1 cellular context compared by ENCODE assay signal in genomic region chr3:176920806-176921205, GRCh38.
TF ChIP-seq lines count a peak whose summit lies in the region.

No MANE protein-coding gene starts in this region.

TF ChIP-seq in HepG2, 621 proteins besides CTCF, POLR2A, EP300 and RAD21 (continued from another document and continues in another):
- TF ChIP-seq SIN3A (IDR thresholded peaks at IDR 0.05; ENCODE audit: borderline replicate concordance, low read depth, low read length): no peak
- TF ChIP-seq, protein P1, sequence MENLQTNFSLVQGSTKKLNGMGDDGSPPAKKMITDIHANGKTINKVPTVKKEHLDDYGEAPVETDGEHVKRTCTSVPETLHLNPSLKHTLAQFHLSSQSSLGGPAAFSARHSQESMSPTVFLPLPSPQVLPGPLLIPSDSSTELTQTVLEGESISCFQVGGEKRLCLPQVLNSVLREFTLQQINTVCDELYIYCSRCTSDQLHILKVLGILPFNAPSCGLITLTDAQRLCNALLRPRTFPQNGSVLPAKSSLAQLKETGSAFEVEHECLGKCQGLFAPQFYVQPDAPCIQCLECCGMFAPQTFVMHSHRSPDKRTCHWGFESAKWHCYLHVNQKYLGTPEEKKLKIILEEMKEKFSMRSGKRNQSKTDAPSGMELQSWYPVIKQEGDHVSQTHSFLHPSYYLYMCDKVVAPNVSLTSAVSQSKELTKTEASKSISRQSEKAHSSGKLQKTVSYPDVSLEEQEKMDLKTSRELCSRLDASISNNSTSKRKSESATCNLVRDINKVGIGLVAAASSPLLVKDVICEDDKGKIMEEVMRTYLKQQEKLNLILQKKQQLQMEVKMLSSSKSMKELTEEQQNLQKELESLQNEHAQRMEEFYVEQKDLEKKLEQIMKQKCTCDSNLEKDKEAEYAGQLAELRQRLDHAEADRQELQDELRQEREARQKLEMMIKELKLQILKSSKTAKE (CRISPR knock-in tag; IDR thresholded peaks at IDR 0.05; ENCODE audit: borderline replicate concordance): no peak
- TF ChIP-seq, protein P2, sequence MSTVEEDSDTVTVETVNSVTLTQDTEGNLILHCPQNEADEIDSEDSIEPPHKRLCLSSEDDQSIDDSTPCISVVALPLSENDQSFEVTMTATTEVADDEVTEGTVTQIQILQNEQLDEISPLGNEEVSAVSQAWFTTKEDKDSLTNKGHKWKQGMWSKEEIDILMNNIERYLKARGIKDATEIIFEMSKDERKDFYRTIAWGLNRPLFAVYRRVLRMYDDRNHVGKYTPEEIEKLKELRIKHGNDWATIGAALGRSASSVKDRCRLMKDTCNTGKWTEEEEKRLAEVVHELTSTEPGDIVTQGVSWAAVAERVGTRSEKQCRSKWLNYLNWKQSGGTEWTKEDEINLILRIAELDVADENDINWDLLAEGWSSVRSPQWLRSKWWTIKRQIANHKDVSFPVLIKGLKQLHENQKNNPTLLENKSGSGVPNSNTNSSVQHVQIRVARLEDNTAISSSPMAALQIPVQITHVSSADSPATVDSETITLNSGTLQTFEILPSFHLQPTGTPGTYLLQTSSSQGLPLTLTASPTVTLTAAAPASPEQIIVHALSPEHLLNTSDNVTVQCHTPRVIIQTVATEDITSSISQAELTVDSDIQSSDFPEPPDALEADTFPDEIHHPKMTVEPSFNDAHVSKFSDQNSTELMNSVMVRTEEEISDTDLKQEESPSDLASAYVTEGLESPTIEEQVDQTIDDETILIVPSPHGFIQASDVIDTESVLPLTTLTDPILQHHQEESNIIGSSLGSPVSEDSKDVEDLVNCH (CRISPR knock-in tag; IDR thresholded peaks at IDR 0.05): no peak
- TF ChIP-seq GABPA (IDR thresholded peaks at IDR 0.05; ENCODE audit: low read depth, low read length): no peak
- TF ChIP-seq GABPA (CRISPR knock-in tag; IDR thresholded peaks at IDR 0.05; ENCODE audit: low read depth): peak; percentile 27; the same call in 1 of the 2 replicates
- TF ChIP-seq POGZ (CRISPR knock-in tag; IDR thresholded peaks at IDR 0.05): peak; percentile 19; the same call in 1 of the 2 replicates
- no peak for TF ChIP-seq REXO4 (CRISPR knock-in tag; IDR thresholded peaks at IDR 0.05; ENCODE audit: borderline replicate concordance)
- 0 out of 2 replicates have a peak, but pooled peaks have one; percentile 13 for TF ChIP-seq GATAD2A (CRISPR knock-in tag; IDR thresholded peaks at IDR 0.05)
- TF ChIP-seq, protein P3, sequence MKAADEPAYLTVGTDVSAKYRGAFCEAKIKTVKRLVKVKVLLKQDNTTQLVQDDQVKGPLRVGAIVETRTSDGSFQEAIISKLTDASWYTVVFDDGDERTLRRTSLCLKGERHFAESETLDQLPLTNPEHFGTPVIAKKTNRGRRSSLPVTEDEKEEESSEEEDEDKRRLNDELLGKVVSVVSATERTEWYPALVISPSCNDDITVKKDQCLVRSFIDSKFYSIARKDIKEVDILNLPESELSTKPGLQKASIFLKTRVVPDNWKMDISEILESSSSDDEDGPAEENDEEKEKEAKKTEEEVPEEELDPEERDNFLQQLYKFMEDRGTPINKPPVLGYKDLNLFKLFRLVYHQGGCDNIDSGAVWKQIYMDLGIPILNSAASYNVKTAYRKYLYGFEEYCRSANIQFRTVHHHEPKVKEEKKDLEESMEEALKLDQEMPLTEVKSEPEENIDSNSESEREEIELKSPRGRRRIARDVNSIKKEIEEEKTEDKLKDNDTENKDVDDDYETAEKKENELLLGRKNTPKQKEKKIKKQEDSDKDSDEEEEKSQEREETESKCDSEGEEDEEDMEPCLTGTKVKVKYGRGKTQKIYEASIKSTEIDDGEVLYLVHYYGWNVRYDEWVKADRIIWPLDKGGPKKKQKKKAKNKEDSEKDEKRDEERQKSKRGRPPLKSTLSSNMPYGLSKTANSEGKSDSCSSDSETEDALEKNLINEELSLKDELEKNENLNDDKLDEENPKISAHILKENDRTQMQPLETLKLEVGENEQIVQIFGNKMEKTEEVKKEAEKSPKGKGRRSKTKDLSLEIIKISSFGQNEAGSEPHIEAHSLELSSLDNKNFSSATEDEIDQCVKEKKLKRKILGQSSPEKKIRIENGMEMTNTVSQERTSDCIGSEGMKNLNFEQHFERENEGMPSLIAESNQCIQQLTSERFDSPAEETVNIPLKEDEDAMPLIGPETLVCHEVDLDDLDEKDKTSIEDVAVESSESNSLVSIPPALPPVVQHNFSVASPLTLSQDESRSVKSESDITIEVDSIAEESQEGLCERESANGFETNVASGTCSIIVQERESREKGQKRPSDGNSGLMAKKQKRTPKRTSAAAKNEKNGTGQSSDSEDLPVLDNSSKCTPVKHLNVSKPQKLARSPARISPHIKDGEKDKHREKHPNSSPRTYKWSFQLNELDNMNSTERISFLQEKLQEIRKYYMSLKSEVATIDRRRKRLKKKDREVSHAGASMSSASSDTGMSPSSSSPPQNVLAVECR (CRISPR knock-in tag; IDR thresholded peaks at IDR 0.05; ENCODE audit: borderline replicate concordance): no peak
- TF ChIP-seq KMT2B (CRISPR knock-in tag; IDR thresholded peaks at IDR 0.05): no peak
- TF ChIP-seq ADNP (CRISPR knock-in tag; IDR thresholded peaks at IDR 0.05): no peak
- TF ChIP-seq, protein P4, sequence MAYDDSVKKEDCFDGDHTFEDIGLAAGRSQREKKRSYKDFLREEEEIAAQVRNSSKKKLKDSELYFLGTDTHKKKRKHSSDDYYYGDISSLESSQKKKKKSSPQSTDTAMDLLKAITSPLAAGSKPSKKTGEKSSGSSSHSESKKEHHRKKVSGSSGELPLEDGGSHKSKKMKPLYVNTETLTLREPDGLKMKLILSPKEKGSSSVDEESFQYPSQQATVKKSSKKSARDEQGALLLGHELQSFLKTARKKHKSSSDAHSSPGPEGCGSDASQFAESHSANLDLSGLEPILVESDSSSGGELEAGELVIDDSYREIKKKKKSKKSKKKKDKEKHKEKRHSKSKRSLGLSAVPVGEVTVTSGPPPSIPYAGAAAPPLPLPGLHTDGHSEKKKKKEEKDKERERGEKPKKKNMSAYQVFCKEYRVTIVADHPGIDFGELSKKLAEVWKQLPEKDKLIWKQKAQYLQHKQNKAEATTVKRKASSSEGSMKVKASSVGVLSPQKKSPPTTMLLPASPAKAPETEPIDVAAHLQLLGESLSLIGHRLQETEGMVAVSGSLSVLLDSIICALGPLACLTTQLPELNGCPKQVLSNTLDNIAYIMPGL (CRISPR knock-in tag; IDR thresholded peaks at IDR 0.05; ENCODE audit: borderline replicate concordance in 1 of 2, low read depth in 1 of 2): no peak
- no peak for TF ChIP-seq MTA3 (CRISPR knock-in tag; IDR thresholded peaks at IDR 0.05)
- no peak for TF ChIP-seq MEIS1 (CRISPR knock-in tag; IDR thresholded peaks at IDR 0.05; ENCODE audit: borderline replicate concordance)
- no peak for TF ChIP-seq NPAS2 (CRISPR knock-in tag; IDR thresholded peaks at IDR 0.05; ENCODE audit: borderline replicate concordance)
- no peak for TF ChIP-seq HNRNPLL (IDR thresholded peaks at IDR 0.05; ENCODE audit: low read depth, low read length, poor library complexity, severe bottlenecking)
- TF ChIP-seq ZNF564 (CRISPR knock-in tag; IDR thresholded peaks at IDR 0.05): no peak
- TF ChIP-seq JUND (CRISPR knock-in tag; IDR thresholded peaks at IDR 0.05): no peak
- TF ChIP-seq SRY (CRISPR knock-in tag; IDR thresholded peaks at IDR 0.05): no peak
- 0 out of 2 replicates have a peak, but pooled peaks have one; percentile 34 for TF ChIP-seq MEIS2 (CRISPR knock-in tag; IDR thresholded peaks at IDR 0.05)
- no peak for TF ChIP-seq IRF1 (CRISPR knock-in tag; IDR thresholded peaks at IDR 0.05; ENCODE audit: low read depth)
- no peak for TF ChIP-seq ASH2L (IDR thresholded peaks at IDR 0.05; ENCODE audit: insufficient read length, low read depth, low read length)
- no peak for TF ChIP-seq TBX3 (IDR thresholded peaks at IDR 0.05; ENCODE audit: borderline replicate concordance)
- no peak for TF ChIP-seq HMGXB3 (CRISPR knock-in tag; IDR thresholded peaks at IDR 0.05; ENCODE audit: borderline replicate concordance)
- TF ChIP-seq TCF12 (IDR thresholded peaks at IDR 0.05): no peak
- TF ChIP-seq TCF12 (CRISPR knock-in tag; IDR thresholded peaks at IDR 0.05): no peak
- TF ChIP-seq STAT6 (CRISPR knock-in tag; IDR thresholded peaks at IDR 0.05; ENCODE audit: borderline replicate concordance): no peak
- TF ChIP-seq ZNF343 (CRISPR knock-in tag; IDR thresholded peaks at IDR 0.05): no peak
- no peak for TF ChIP-seq ZNF761 (CRISPR knock-in tag; conservative IDR thresholded peaks at IDR 0.05)
- TF ChIP-seq, protein P5, sequence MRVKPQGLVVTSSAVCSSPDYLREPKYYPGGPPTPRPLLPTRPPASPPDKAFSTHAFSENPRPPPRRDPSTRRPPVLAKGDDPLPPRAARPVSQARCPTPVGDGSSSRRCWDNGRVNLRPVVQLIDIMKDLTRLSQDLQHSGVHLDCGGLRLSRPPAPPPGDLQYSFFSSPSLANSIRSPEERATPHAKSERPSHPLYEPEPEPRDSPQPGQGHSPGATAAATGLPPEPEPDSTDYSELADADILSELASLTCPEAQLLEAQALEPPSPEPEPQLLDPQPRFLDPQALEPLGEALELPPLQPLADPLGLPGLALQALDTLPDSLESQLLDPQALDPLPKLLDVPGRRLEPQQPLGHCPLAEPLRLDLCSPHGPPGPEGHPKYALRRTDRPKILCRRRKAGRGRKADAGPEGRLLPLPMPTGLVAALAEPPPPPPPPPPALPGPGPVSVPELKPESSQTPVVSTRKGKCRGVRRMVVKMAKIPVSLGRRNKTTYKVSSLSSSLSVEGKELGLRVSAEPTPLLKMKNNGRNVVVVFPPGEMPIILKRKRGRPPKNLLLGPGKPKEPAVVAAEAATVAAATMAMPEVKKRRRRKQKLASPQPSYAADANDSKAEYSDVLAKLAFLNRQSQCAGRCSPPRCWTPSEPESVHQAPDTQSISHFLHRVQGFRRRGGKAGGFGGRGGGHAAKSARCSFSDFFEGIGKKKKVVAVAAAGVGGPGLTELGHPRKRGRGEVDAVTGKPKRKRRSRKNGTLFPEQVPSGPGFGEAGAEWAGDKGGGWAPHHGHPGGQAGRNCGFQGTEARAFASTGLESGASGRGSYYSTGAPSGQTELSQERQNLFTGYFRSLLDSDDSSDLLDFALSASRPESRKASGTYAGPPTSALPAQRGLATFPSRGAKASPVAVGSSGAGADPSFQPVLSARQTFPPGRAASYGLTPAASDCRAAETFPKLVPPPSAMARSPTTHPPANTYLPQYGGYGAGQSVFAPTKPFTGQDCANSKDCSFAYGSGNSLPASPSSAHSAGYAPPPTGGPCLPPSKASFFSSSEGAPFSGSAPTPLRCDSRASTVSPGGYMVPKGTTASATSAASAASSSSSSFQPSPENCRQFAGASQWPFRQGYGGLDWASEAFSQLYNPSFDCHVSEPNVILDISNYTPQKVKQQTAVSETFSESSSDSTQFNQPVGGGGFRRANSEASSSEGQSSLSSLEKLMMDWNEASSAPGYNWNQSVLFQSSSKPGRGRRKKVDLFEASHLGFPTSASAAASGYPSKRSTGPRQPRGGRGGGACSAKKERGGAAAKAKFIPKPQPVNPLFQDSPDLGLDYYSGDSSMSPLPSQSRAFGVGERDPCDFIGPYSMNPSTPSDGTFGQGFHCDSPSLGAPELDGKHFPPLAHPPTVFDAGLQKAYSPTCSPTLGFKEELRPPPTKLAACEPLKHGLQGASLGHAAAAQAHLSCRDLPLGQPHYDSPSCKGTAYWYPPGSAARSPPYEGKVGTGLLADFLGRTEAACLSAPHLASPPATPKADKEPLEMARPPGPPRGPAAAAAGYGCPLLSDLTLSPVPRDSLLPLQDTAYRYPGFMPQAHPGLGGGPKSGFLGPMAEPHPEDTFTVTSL (CRISPR knock-in tag; IDR thresholded peaks at IDR 0.05; ENCODE audit: borderline replicate concordance): peak; percentile 75; the same call in 1 of the 2 replicates
